In the genomic region with DNA sequence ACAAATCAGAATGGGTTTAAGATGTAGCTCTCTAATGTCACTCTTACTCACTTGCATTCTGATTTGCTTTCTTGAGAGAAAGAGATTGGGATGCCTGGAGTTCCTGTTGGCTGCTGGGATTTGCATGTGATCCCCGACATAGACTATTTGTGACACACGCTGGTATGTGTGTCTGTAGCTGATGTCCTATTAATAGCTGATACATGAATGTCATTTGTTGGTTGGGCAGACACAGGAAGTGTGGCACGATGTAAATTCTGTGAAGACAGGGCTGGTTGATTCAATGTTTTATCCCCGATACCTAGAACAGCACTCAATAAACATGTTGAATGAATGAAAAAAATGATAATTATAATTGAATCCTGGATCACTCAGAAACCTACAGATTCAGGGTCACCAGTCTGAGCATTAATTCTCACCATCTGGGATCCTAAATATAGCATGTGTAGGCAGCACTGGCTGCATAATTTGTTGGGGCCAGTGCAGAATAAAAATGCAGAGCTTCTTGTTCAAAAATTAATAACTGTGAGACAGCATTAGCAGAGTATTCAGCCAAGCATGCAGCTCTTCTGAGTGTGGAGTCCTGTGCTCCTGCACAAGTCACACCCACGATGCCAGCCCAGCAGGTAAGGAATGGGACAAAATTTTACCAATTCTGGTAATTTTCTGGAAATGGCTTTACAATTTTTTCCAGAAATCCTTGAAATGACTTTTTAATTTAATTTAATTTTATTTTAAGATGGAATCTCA, we compare ENCODE assay signal across 9 cellular contexts. TPM values are rescaled to one million over a fixed set of nuclear protein-coding genes. Genes with fewer than 3 reads are reported as not detected.
DNase-seq lines count a peak whose midpoint lies in the region; ATAC-seq and TF ChIP-seq lines count a peak whose summit lies in the region.
"Had no signal": no experiment of that assay in that cellular context is flagged by ENCODE, and none has a peak within 500 bp of the region (broad histone marks: within the 10 kb centered on the region; RNA-seq: fewer than 3 reads in every experiment).

No MANE protein-coding gene starts in this region.

- no peaks in the 10 kb centered on the region for H3K36me3 ChIP-seq in heart right ventricle

- ATAC-seq in HG03196 (IDR thresholded peaks at IDR 0.05; ENCODE audit: unreplicated experiment): peak; percentile 84
- ATAC-seq in heart right ventricle: peak; percentile 63 to 93 (median 83)

- peaks cover 4% of the 10 kb centered on the region for H3K4me1 Mint-ChIP-seq in progenitor cell of endocrine pancreas (ENCODE audit: low read depth)

- H3K36me3 Mint-ChIP-seq in progenitor cell of endocrine pancreas (ENCODE audit: insufficient read depth): no peaks in the 10 kb centered on the region

- intact Hi-C loops in heart right ventricle (cut with DNase I): no loop called here

- H3K9me3 Mint-ChIP-seq in progenitor cell of endocrine pancreas (ENCODE audit: low read depth): peaks cover 3% of the 10 kb centered on the region

- no peak overlapping the region for H3K27ac Mint-ChIP-seq in progenitor cell of endocrine pancreas

- no peaks in the 10 kb centered on the region for H3K27me3 ChIP-seq in heart right ventricle

- peak overlapping the region in 7 of 10 donors; percentile 4 to 74 (median 64) for H3K27ac ChIP-seq in heart right ventricle

- H3K4me3 ChIP-seq in heart right ventricle: no peak overlapping the region

- TF ChIP-seq CTCF in GM10248 (IDR thresholded peaks at IDR 0.05; ENCODE audit: control extremely low read depth, extremely low read depth, low read depth, missing control alignments): no peak
- TF ChIP-seq CTCF in GM20000 (IDR thresholded peaks at IDR 0.05; ENCODE audit: extremely low read depth, missing control alignments): no peak
- TF ChIP-seq CTCF in heart right ventricle (IDR thresholded peaks at IDR 0.05): no peak
- no peak for TF ChIP-seq CTCF in progenitor cell of endocrine pancreas (IDR thresholded peaks at IDR 0.05; ENCODE audit: unreplicated experiment)

- H3K27me3 Mint-ChIP-seq in progenitor cell of endocrine pancreas: no peaks in the 10 kb centered on the region

- WGBS in heart right ventricle, 2 donors: 17 to 29% methylated on average over 5 of the region's 5 CpGs

- H3K9me3 ChIP-seq in heart right ventricle: no peaks in the 10 kb centered on the region

- H3K4me3 Mint-ChIP-seq in progenitor cell of endocrine pancreas (ENCODE audit: low read depth): no peak overlapping the region

- H3K4me1 ChIP-seq in heart right ventricle: peaks cover 0 to 31% (median 13%) of the 10 kb centered on the region in 9 donors

- DNase-seq in GM10248 (ENCODE audit: extremely low spot score) (peak; percentile 17), GM20000 (ENCODE audit: low spot score) (peak; percentile 12), heart right ventricle (peak in 1 of 2 donors; percentile 11), progenitor cell of endocrine pancreas (ENCODE audit: low spot score, unreplicated experiment) (no peak), NOMO-1 treated with DMSO at 0.1 percent for 48 hours (lab: John Stamatoyannopoulos, UW; ENCODE audit: unreplicated experiment) (no peak)
- DNase-seq in activated CD8-positive, alpha-beta memory T cell treated with anti-CD3 and anti-CD28 coated beads, Interleukin-2, amount 50 U/mL, for 48 hours: no peak
- no peak for DNase-seq in effector CD4-positive, alpha-beta T cell
- DNase-seq: stimulated activated CD4-positive, alpha-beta T cell treated with anti-CD3 and anti-CD28 coated beads, Interleukin-4, amount 100 ng/mL, for 1 hour had no signal

- CTCF ChIA-PET in GM10248 (lab: Yijun Ruan, JAX): interaction anchor here (1.0 to 3.4 kb wide), 4 partner anchors 16 to 566 kb away, joined by 3 to 13 read pairs (median 3); no protein-coding TSS in a partner anchor

- POLR2A ChIA-PET in GM10248 (lab: Yijun Ruan, JAX): no interaction called here

RNA-seq across cellular contexts. Expression of a gene that starts 35.5 kb away (rescaled TPM):
- 10 to 100 TPM in 9 of 10 donors, 1 to 10 TPM in 1; 8.6 to 35.1 (median 18.3) TPM for total RNA-seq in heart right ventricle
- polyA plus RNA-seq in heart right ventricle: 10 to 100 TPM; 14.9 to 19.5 TPM
- 8.4 and 14.3 TPM in 2 replicates for total RNA-seq in progenitor cell of endocrine pancreas

Comparison
In these comparisons a context has a peak if more than half of its experiments do, and no peak if none do; other contexts are left out.
1. DNase-seq: peak in GM10248 (single experiment) and GM20000 (single experiment); none in progenitor cell of endocrine pancreas (single experiment), activated CD8-positive, alpha-beta memory T cell treated with anti-CD3 and anti-CD28 coated beads, Interleukin-2, amount 50 U/mL, for 48 hours (single experiment), NOMO-1 treated with DMSO at 0.1 percent for 48 hours (single experiment) and effector CD4-positive, alpha-beta T cell (single experiment).